8 cellular contexts compared by ENCODE assay signal in genomic region chr16:80996688-80997138, GRCh38. TPM values are rescaled to one million over a fixed set of nuclear protein-coding genes. Genes with fewer than 3 reads are reported as not detected.
DNase-seq lines count a peak whose midpoint lies in the region; ATAC-seq and TF ChIP-seq lines count a peak whose summit lies in the region.
"Had no signal": no experiment of that assay in that cellular context is flagged by ENCODE, and none has a peak within 500 bp of the region (broad histone marks: within the 10 kb centered on the region; RNA-seq: fewer than 3 reads in every experiment).

No MANE protein-coding gene starts in this region.

- DNase-seq in brain microvascular endothelial cell (no peak), psoas muscle (no peak), NCI-H2029 (lab: John Stamatoyannopoulos, UW) (no peak)
- DNase-seq: KBM-7 had no signal

- no peak overlapping the region for H3K4me3 ChIP-seq in brain microvascular endothelial cell (ENCODE audit: low read depth, low read length)
- peak overlapping the region; percentile 25 for H3K4me3 ChIP-seq in psoas muscle

- in situ Hi-C loops in brain microvascular endothelial cell (cut with HindIII; ENCODE audit: low pct_ligation_motif_present, low sequenced_read_pairs), result no loop called here

- ATAC-seq in GM18873 (IDR thresholded peaks at IDR 0.05; ENCODE audit: low FRiP score, unreplicated experiment), result peak; percentile 19
- peak; percentile 6 for ATAC-seq in HG02973 (IDR thresholded peaks at IDR 0.05; ENCODE audit: unreplicated experiment)
- no peak for ATAC-seq in psoas muscle
- no peak for ATAC-seq in activated CD4-positive, CD25-positive, alpha-beta regulatory T cell treated with anti-CD3 and anti-CD28 coated beads, Interleukin-2, amount 50 U/mL, for 24 hours
- ATAC-seq in HG03457 (IDR thresholded peaks at IDR 0.05; ENCODE audit: unreplicated experiment), result no peak

- intact Hi-C loops in psoas muscle (cut with DNase I), result no loop called here

- H3K36me3 ChIP-seq in brain microvascular endothelial cell (replicated peaks), result no peaks in the 10 kb centered on the region
- H3K36me3 ChIP-seq in psoas muscle (ENCODE audit: insufficient read depth in 1 of 2, low read depth in 1 of 2), result peaks cover 0 to under 1% of the 10 kb centered on the region in 2 donors

- H3K9me3 ChIP-seq in psoas muscle, result no peaks in the 10 kb centered on the region

- 41 to 48% (median 48%) methylated on average over 4 of the region's 4 CpGs for WGBS in psoas muscle, 3 donors

- no peaks in the 10 kb centered on the region for H3K4me1 ChIP-seq in psoas muscle

- H3K27ac ChIP-seq in brain microvascular endothelial cell (peak overlapping the region; percentile 26), psoas muscle (no peak overlapping the region)

- H3K27me3 ChIP-seq in brain microvascular endothelial cell (replicated peaks) (no peaks in the 10 kb centered on the region), psoas muscle (ENCODE audit: insufficient read depth in 3 of 3, low read length in 2 of 3) (no peaks in the 10 kb centered on the region)

- no peak for TF ChIP-seq CTCF in brain microvascular endothelial cell (IDR thresholded peaks at IDR 0.05; ENCODE audit: low read depth, low read length, missing control alignments)
- no peak for TF ChIP-seq CTCF in psoas muscle (IDR thresholded peaks at IDR 0.05)

RNA-seq across cellular contexts. Expression of gene CMC2, which starts 10.0 kb away (rescaled TPM):
- total RNA-seq in psoas muscle, result 100 to 1,000 TPM in 1 of 4 donors, 10 to 100 TPM in 3; 58.8 to 121 (median 81.9) TPM
- 100 to 1,000 TPM; 257 to 334 (median 299) TPM for polyA plus RNA-seq in psoas muscle

RNA-seq across cellular contexts. Expression of gene CENPN, which starts 10.3 kb away (rescaled TPM):
- total RNA-seq in psoas muscle, result 1 to 10 TPM; 2.9 to 8.4 (median 7.9) TPM
- polyA plus RNA-seq in psoas muscle, result 10 to 100 TPM in 1 of 3 donors, 1 to 10 TPM in 2; 3.8 to 20.6 (median 4.5) TPM

RNA-seq across cellular contexts. Expression of gene ATMIN, which starts 38.9 kb away (rescaled TPM):
- 10 to 100 TPM; 26.5 to 33.5 (median 28.4) TPM for total RNA-seq in psoas muscle
- polyA plus RNA-seq in psoas muscle, result 10 to 100 TPM; 20.0 to 43.2 (median 28.8) TPM

Comparison
In these comparisons a context has a peak if more than half of its experiments do, and no peak if none do; other contexts are left out.
1. ATAC-seq: peak in GM18873 (single experiment) and HG02973 (single experiment); none in psoas muscle (0 of 4), activated CD4-positive, CD25-positive, alpha-beta regulatory T cell treated with anti-CD3 and anti-CD28 coated beads, Interleukin-2, amount 50 U/mL, for 24 hours (0 of 2) and HG03457 (single experiment).